16 cellular contexts compared by ENCODE assay signal in the genomic region with DNA sequence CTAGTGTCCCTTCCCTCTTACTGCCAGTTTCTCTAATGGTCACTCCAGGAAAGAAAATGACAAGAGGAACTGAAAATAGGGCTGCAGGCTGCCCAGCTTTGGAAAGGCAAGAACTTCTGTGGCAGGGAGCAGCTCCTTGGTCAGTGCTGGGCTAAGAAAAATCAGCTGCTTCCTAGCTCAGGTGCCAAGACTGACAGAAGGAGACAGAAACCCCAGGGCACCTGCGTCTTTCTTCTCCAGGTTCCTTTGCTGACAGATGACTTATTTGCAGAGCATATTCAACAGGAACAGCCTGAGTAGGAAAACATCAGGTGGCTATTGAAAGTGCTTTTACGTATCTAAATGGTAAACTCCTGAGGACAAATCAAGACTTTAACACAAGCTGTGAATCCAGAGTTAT. TPM values are rescaled to one million over a fixed set of nuclear protein-coding genes. Genes with fewer than 3 reads are reported as not detected.
A peak's percentile ranks its signal among the peaks of the same experiment; 100 is the strongest.
DNase-seq lines count a peak whose midpoint lies in the region; ATAC-seq and TF ChIP-seq lines count a peak whose summit lies in the region.
"Had no signal": no experiment of that assay in that cellular context is flagged by ENCODE, and none has a peak within 500 bp of the region (broad histone marks: within the 10 kb centered on the region; RNA-seq: fewer than 3 reads in every experiment).

No MANE protein-coding gene starts in this region.

- peak overlapping the region in 5 of 8 donors; percentile 17 to 61 (median 35) for H3K27ac Mint-ChIP-seq in CD8-positive, alpha-beta memory T cell
- H3K27ac Mint-ChIP-seq in chondrocyte (ENCODE audit: unreplicated experiment) (peak overlapping the region; percentile 57), osteocyte (ENCODE audit: unreplicated experiment) (peak overlapping the region; percentile 42)
- H3K27ac Mint-ChIP-seq in stimulated activated naive B cell treated with anti-CD40 and anti-IgM and Interleukin-4, amounts not matched to agents 10 μg/mL and 1 μg/mL and 100 μg/mL, for 72 hours = no peak overlapping the region
- H3K27ac Mint-ChIP-seq: memory B cell, progenitor cell of endocrine pancreas had no signal

- H3K36me3 Mint-ChIP-seq in CD8-positive, alpha-beta memory T cell = peaks cover 7 to 26% (median 19%) of the 10 kb centered on the region in 3 donors
- peaks cover 4% of the 10 kb centered on the region for H3K36me3 Mint-ChIP-seq in chondrocyte (ENCODE audit: low read depth)
- H3K36me3 Mint-ChIP-seq in osteocyte (ENCODE audit: unreplicated experiment) = peaks cover 7% of the 10 kb centered on the region
- peaks cover 17 to 46% of the 10 kb centered on the region in 2 donors for H3K36me3 Mint-ChIP-seq in stimulated activated naive B cell treated with anti-CD40 and anti-IgM and Interleukin-4, amounts not matched to agents 10 μg/mL and 1 μg/mL and 100 μg/mL, for 72 hours

- H3K79me2 ChIP-seq in MM.1S (ENCODE audit: low read length) = peaks cover 96% of the 10 kb centered on the region

- H3F3A ChIP-seq in MM.1S (ENCODE audit: insufficient read depth, low read length) = peaks cover 16% of the 10 kb centered on the region

- no peaks in the 10 kb centered on the region for H3K9me3 ChIP-seq in CD8-positive, alpha-beta memory T cell (ENCODE audit: low read length)
- no peaks in the 10 kb centered on the region for H3K9me3 ChIP-seq in MM.1S (replicated peaks; ENCODE audit: insufficient read depth, low read length)

- peaks cover 82 to 97% (median 95%) of the 10 kb centered on the region in 3 donors for H3K4me1 Mint-ChIP-seq in CD8-positive, alpha-beta memory T cell
- H3K4me1 Mint-ChIP-seq in chondrocyte (ENCODE audit: low read depth) (peaks cover 93% of the 10 kb centered on the region), osteocyte (ENCODE audit: unreplicated experiment) (peaks cover 93% of the 10 kb centered on the region)
- H3K4me1 Mint-ChIP-seq in stimulated activated naive B cell treated with anti-CD40 and anti-IgM and Interleukin-4, amounts not matched to agents 10 μg/mL and 1 μg/mL and 100 μg/mL, for 72 hours = peaks cover 36 to 73% of the 10 kb centered on the region in 2 donors

- CTCF ChIA-PET in CD8-positive, alpha-beta memory T cell (lab: Charles Lee) = interaction anchor here (1.4 kb wide), 1 partner anchor 26 kb away, joined by 4 read pairs; a partner anchor contains a TSS

- H3K9me2 ChIP-seq in MM.1S (replicated peaks; ENCODE audit: insufficient read depth, low read length) = no peaks in the 10 kb centered on the region

- peak overlapping the region; percentile 11; the same call in 1 of the 2 replicates for H3K4me2 ChIP-seq in MM.1S (ENCODE audit: low read depth, low read length)

- H3K27ac ChIP-seq in CD8-positive, alpha-beta memory T cell (ENCODE audit: low read depth, low read length) = no peak overlapping the region
- H3K27ac ChIP-seq in MM.1S (ENCODE audit: low read length) = peak overlapping the region; percentile 44; the same call in 1 of the 2 replicates

- TF ChIP-seq CTCF in MM.1S (IDR thresholded peaks at IDR 0.05; ENCODE audit: low read length) (no peak), chondrocyte (IDR thresholded peaks at IDR 0.05) (no peak), osteocyte (IDR thresholded peaks at IDR 0.05) (no peak)

- no peak overlapping the region for H3K9ac ChIP-seq in MM.1S (ENCODE audit: low read length)

- no peaks in the 10 kb centered on the region for H3K27me3 ChIP-seq in CD8-positive, alpha-beta memory T cell (ENCODE audit: insufficient read depth, low read length, poor library complexity, severe bottlenecking)
- H3K27me3 ChIP-seq in MM.1S (replicated peaks; ENCODE audit: insufficient read depth, low read length) = no peaks in the 10 kb centered on the region

- POLR2A ChIA-PET in CD8-positive, alpha-beta memory T cell (lab: Charles Lee) = interaction anchor here (0.6 to 1.1 kb wide), 2 partner anchors 24 to 261 kb away, joined by 3 to 6 read pairs; no protein-coding TSS in a partner anchor

- H2AFZ ChIP-seq in MM.1S (ENCODE audit: low read length) = no peak overlapping the region

- H3K9me3 Mint-ChIP-seq in CD8-positive, alpha-beta memory T cell = no peaks in the 10 kb centered on the region
- H3K9me3 Mint-ChIP-seq in chondrocyte (ENCODE audit: low read depth) = no peaks in the 10 kb centered on the region
- H3K9me3 Mint-ChIP-seq in osteocyte (ENCODE audit: unreplicated experiment) = peaks cover 6% of the 10 kb centered on the region
- no peaks in the 10 kb centered on the region for H3K9me3 Mint-ChIP-seq in stimulated activated naive B cell treated with anti-CD40 and anti-IgM and Interleukin-4, amounts not matched to agents 10 μg/mL and 1 μg/mL and 100 μg/mL, for 72 hours
- H3K9me3 Mint-ChIP-seq: CD4-positive, alpha-beta memory T cell; memory B cell had no signal

- no peaks in the 10 kb centered on the region for H3K27me3 Mint-ChIP-seq in CD8-positive, alpha-beta memory T cell
- H3K27me3 Mint-ChIP-seq in chondrocyte (ENCODE audit: low read depth) (no peaks in the 10 kb centered on the region), osteocyte (ENCODE audit: unreplicated experiment) (no peaks in the 10 kb centered on the region)
- H3K27me3 Mint-ChIP-seq in stimulated activated naive B cell treated with anti-CD40 and anti-IgM and Interleukin-4, amounts not matched to agents 10 μg/mL and 1 μg/mL and 100 μg/mL, for 72 hours = no peaks in the 10 kb centered on the region
- H3K27me3 Mint-ChIP-seq: CD4-positive, alpha-beta memory T cell; memory B cell; progenitor cell of endocrine pancreas had no signal

- no peak for DNase-seq in CD8-positive, alpha-beta memory T cell
- DNase-seq in MM.1S (peak; percentile 25), chondrocyte (ENCODE audit: low spot score) (no peak), osteocyte (ENCODE audit: extremely low spot score, unreplicated experiment) (no peak)
- DNase-seq in activated effector memory CD4-positive, alpha-beta T cell treated with anti-CD3 and anti-CD28 coated beads, Interleukin-2, amount 50 U/mL, for 16 hours = no peak
- DNase-seq in stimulated activated naive B cell treated with anti-CD40 and anti-IgM and Interleukin-4, amounts not matched to agents 10 μg/mL and 1 μg/mL and 100 μg/mL, for 72 hours = no peak
- DNase-seq: activated CD8-positive, alpha-beta memory T cell treated with anti-CD3 and anti-CD28 coated beads, Interleukin-2, amount 50 U/mL, for 48 hours; aorta; CD4-positive, alpha-beta memory T cell; hippocampal formation; NCI-H2227 treated with DMSO at 0.1 percent for 48 hours; stimulated activated CD4-positive, alpha-beta T cell treated with anti-CD3 and anti-CD28 coated beads, Interleukin-2, amount 100 ng/mL, for 48 hours had no signal

- ATAC-seq in HG03469 (IDR thresholded peaks at IDR 0.05; ENCODE audit: unreplicated experiment) = no peak
- no peak for ATAC-seq in GM21717 (IDR thresholded peaks at IDR 0.05; ENCODE audit: unreplicated experiment)
- ATAC-seq in stimulated activated naive B cell treated with anti-CD40 and anti-IgM and Interleukin-4, amounts not matched to agents 10 μg/mL and 1 μg/mL and 100 μg/mL, for 72 hours (replicated peaks) = no peak

- no peaks in the 10 kb centered on the region for H4K20me1 ChIP-seq in MM.1S (ENCODE audit: insufficient read depth, low read length)

- no peak overlapping the region for H3K4me3 ChIP-seq in CD8-positive, alpha-beta memory T cell (ENCODE audit: low read length)
- no peak overlapping the region for H3K4me3 ChIP-seq in MM.1S (ENCODE audit: low read length)

- peak overlapping the region in 1 of 7 donors; percentile 46 for H3K4me3 Mint-ChIP-seq in CD8-positive, alpha-beta memory T cell
- H3K4me3 Mint-ChIP-seq in chondrocyte (ENCODE audit: unreplicated experiment) (no peak overlapping the region), osteocyte (ENCODE audit: unreplicated experiment) (no peak overlapping the region)
- no peak overlapping the region for H3K4me3 Mint-ChIP-seq in stimulated activated naive B cell treated with anti-CD40 and anti-IgM and Interleukin-4, amounts not matched to agents 10 μg/mL and 1 μg/mL and 100 μg/mL, for 72 hours
- H3K4me3 Mint-ChIP-seq: memory B cell had no signal

- H3K36me3 ChIP-seq in CD8-positive, alpha-beta memory T cell (ENCODE audit: insufficient read depth, low read length) = peaks cover 6% of the 10 kb centered on the region
- H3K36me3 ChIP-seq in MM.1S (replicated peaks; ENCODE audit: insufficient read depth, low read length) = no peaks in the 10 kb centered on the region

- H3K4me1 ChIP-seq in CD8-positive, alpha-beta memory T cell (ENCODE audit: insufficient read depth, low read length) = peaks cover 82% of the 10 kb centered on the region
- peaks cover 29% of the 10 kb centered on the region for H3K4me1 ChIP-seq in MM.1S (ENCODE audit: low read length)

RNA-seq across cellular contexts. Expression of a gene that starts 25.4 kb away (rescaled TPM):
- total RNA-seq in CD8-positive, alpha-beta memory T cell = 10 to 100 TPM; 15.6 to 15.9 TPM
- 11.1 TPM for polyA plus RNA-seq in CD8-positive, alpha-beta memory T cell
- total RNA-seq in chondrocyte = 19.0 to 25.2 TPM (median 19.1 TPM) in 3 replicates
- total RNA-seq in osteocyte = 28.0 and 29.3 TPM in 2 replicates
